ENCODE assay signal across 17 cellular contexts in the genomic region with DNA sequence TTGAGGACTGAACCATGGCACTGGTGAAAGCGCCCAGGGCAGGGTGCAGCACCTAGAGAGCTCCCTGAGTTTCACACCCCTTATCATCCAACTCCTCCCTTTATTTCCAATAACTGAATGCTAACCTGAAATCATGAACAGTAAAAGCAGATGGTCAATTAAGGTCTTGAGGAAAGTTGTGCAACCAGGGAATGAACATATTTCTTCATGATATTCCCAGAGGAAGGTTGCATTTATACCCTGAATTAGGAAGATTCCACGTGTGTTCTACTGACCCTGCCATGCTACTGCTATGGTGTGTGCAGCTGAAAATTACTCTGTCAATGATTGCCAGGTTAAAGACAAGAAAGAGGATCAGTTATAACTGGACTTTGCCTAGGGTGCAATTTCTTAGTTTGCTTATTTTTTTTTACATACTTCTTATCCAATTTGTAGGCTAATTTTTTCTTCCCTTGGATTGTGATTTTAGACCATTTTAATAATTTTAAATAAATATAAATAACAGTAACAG.
DNase-seq lines count a peak whose midpoint lies in the region; ATAC-seq, FAIRE-seq and TF ChIP-seq lines count a peak whose summit lies in the region.
"Had no signal": no experiment of that assay in that cellular context is flagged by ENCODE, and none has a peak within 500 bp of the region (broad histone marks: within the 10 kb centered on the region; RNA-seq: fewer than 3 reads in every experiment).

No MANE protein-coding gene starts in this region.

- DNase-seq in HepG2 (ENCODE audit: low spot score) (no peak), right lobe of liver (no peak), fibroblast of peridontal ligament (ENCODE audit: extremely low read depth) (peak; percentile 33), H4 (ENCODE audit: low spot score) (no peak), NCI-H446 treated with DMSO at 0.1 percent for 48 hours (lab: John Stamatoyannopoulos, UW) (no peak)
- DNase-seq: AML-193; Caco-2; CD8-positive, alpha-beta memory T cell; DND-41; GDM1 had no signal

- no peak overlapping the region for H2AFZ ChIP-seq in HepG2 (ENCODE audit: low read length)

- CTCF ChIA-PET in HepG2 (lab: Yijun Ruan, JAX; ENCODE audit: low intra/inter-chr PET ratio, low total read pairs): no interaction called here

- no peak overlapping the region for H3K4me3 ChIP-seq in HepG2 (replicated peaks in 1 of 3; ENCODE audit: insufficient read depth in 1 of 3, low read depth in 2 of 3, low read length in 3 of 3)
- no peak overlapping the region for H3K4me3 ChIP-seq in right lobe of liver
- H3K4me3 ChIP-seq: BLaER1 had no signal

- no peaks in the 10 kb centered on the region for H3K4me1 Mint-ChIP-seq in nephron
- H3K4me1 Mint-ChIP-seq: CD8-positive, alpha-beta memory T cell had no signal

- FAIRE-seq in HepG2 (lab: Jason Lieb, UNC): no peak
- FAIRE-seq: GM12892, H54 had no signal

- BruUV-seq in HepG2 (replicated peaks; lab: Mats Ljungman, UMichigan): no TSS peak

- H3K4me1 ChIP-seq in HepG2 (ENCODE audit: insufficient read depth, low read length) (no peaks in the 10 kb centered on the region), right lobe of liver (no peaks in the 10 kb centered on the region)
- H3K4me1 ChIP-seq: BLaER1 had no signal

- TF ChIP-seq EP300 in HepG2 (IDR thresholded peaks at IDR 0.05; ENCODE audit: low read depth in 2 of 2, low read length in 2 of 2) (no peak), HepG2 (CRISPR knock-in tag; IDR thresholded peaks at IDR 0.05; ENCODE audit: borderline replicate concordance) (no peak)

- H3K9me3 ChIP-seq in HepG2 (ENCODE audit: low read length) (peaks cover 22% of the 10 kb centered on the region; the same call in 1 of the 2 replicates), right lobe of liver (no peaks in the 10 kb centered on the region)
- H3K9me3 ChIP-seq: BLaER1, Caco-2 had no signal

- H3K27ac ChIP-seq in HepG2 (ENCODE audit: extremely low read length, insufficient read depth, low read length) (no peak overlapping the region), right lobe of liver (no peak overlapping the region)
- H3K27ac ChIP-seq: 22Rv1, BLaER1 had no signal

- H4K20me1 ChIP-seq in HepG2 (ENCODE audit: insufficient read depth, low read length): no peaks in the 10 kb centered on the region
- H4K20me1 ChIP-seq: BLaER1 had no signal

- peaks cover 54% of the 10 kb centered on the region for H3K36me3 Mint-ChIP-seq in nephron (ENCODE audit: low read depth)

- H3K9ac ChIP-seq in HepG2 (ENCODE audit: insufficient read depth, low read depth, low read length): no peak overlapping the region
- H3K9ac ChIP-seq: BLaER1 had no signal

- TF ChIP-seq RAD21 in HepG2 (CRISPR knock-in tag; IDR thresholded peaks at IDR 0.05): no peak

- H3K4me2 ChIP-seq in HepG2 (ENCODE audit: low read depth, low read length): no peak overlapping the region
- H3K4me2 ChIP-seq: BLaER1 had no signal

- H3K27me3 Mint-ChIP-seq in nephron (ENCODE audit: low read depth): no peaks in the 10 kb centered on the region
- H3K27me3 Mint-ChIP-seq: CD8-positive, alpha-beta memory T cell had no signal

- TF ChIP-seq CTCF in HepG2 (CRISPR knock-in tag; IDR thresholded peaks at IDR 0.05): no peak
- no peak for TF ChIP-seq CTCF in right lobe of liver (IDR thresholded peaks at IDR 0.05)
- TF ChIP-seq CTCF in nephron (IDR thresholded peaks at IDR 0.05; ENCODE audit: unreplicated experiment in 3 of 3): no peak

- H3K27me3 ChIP-seq in HepG2 (ENCODE audit: control insufficient read depth in 1 of 2, insufficient read depth in 2 of 2, low read length in 2 of 2) (no peaks in the 10 kb centered on the region), right lobe of liver (no peaks in the 10 kb centered on the region)
- H3K27me3 ChIP-seq: BLaER1 had no signal

- TF ChIP-seq POLR2A in HepG2 (IDR thresholded peaks at IDR 0.05; ENCODE audit: insufficient read depth in 1 of 2, low read depth in 2 of 2, low read length in 2 of 2) (no peak), right lobe of liver (IDR thresholded peaks at IDR 0.05) (no peak)

- 0% methylated on average over 2 of the region's 2 CpGs for WGBS in HepG2 (ENCODE audit: low lambda C conversion rate)
- 55% methylated on average over 2 of the region's 2 CpGs for WGBS in right lobe of liver (ENCODE audit: insufficient coverage, low coverage, low lambda C conversion rate, missing lambda C conversion rate)

- intact Hi-C loops in HepG2 (cut with micrococcal nuclease; ENCODE audit: unreplicated experiment): no loop called here
- intact Hi-C loops in right lobe of liver (cut with DNase I): no loop called here

- ATAC-seq in HepG2 (peak; percentile 35; the same call in 2 of the 3 replicates), right lobe of liver (no peak), HG03432 (IDR thresholded peaks at IDR 0.05; ENCODE audit: unreplicated experiment) (no peak)
- ATAC-seq: HCT116 had no signal

- in situ Hi-C loops in HepG2 (cut with HindIII; ENCODE audit: extremely low pct_ligation_motif_present, low pct_unique_long_range_greater_than_20kb): no loop called here

- H3K36me3 ChIP-seq in HepG2 (replicated peaks in 1 of 2; ENCODE audit: control insufficient read depth in 1 of 2, insufficient read depth in 2 of 2, low read length in 2 of 2) (no peaks in the 10 kb centered on the region), right lobe of liver (no peaks in the 10 kb centered on the region)
- H3K36me3 ChIP-seq: BLaER1 had no signal

- POLR2A ChIA-PET in HepG2 (lab: Yijun Ruan, JAX): no interaction called here

- no peaks in the 10 kb centered on the region for H3K79me2 ChIP-seq in HepG2 (ENCODE audit: insufficient read depth, low read length)

- H3K27ac Mint-ChIP-seq in nephron: peak overlapping the region in 2 of 3 experiments; percentile 46 to 66
- H3K27ac Mint-ChIP-seq: CD8-positive, alpha-beta memory T cell had no signal

- no peaks in the 10 kb centered on the region for H3K9me3 Mint-ChIP-seq in nephron

- H3K4me3 Mint-ChIP-seq in nephron: no peak overlapping the region
- H3K4me3 Mint-ChIP-seq: CD8-positive, alpha-beta memory T cell had no signal

TF ChIP-seq in HepG2, 621 proteins besides CTCF, POLR2A, EP300 and RAD21:
- no peak for TF ChIP-seq ZNF772 (CRISPR knock-in tag; IDR thresholded peaks at IDR 0.05)
- TF ChIP-seq, protein P1, sequence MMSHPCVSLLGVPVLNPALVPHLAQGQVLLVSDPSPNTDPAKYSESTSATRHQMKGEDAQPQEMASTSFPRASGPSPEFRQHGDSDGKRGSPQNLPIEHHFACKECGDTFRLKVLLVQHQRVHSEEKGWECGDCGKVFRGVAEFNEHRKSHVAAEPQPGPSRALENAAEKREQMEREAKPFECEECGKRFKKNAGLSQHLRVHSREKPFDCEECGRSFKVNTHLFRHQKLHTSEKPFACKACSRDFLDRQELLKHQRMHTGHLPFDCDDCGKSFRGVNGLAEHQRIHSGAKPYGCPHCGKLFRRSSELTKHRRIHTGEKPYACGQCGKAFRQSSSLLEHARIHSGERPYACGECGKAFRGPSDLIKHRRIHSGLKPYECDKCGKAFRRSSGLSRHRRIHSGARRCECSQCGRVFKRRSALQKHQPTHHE (CRISPR knock-in tag; IDR thresholded peaks at IDR 0.05; ENCODE audit: borderline replicate concordance): no peak
- no peak for TF ChIP-seq MIXL1 (CRISPR knock-in tag; IDR thresholded peaks at IDR 0.05)
- TF ChIP-seq, protein P2, sequence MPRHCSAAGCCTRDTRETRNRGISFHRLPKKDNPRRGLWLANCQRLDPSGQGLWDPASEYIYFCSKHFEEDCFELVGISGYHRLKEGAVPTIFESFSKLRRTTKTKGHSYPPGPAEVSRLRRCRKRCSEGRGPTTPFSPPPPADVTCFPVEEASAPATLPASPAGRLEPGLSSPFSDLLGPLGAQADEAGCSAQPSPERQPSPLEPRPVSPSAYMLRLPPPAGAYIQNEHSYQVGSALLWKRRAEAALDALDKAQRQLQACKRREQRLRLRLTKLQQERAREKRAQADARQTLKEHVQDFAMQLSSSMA (CRISPR knock-in tag; IDR thresholded peaks at IDR 0.05): no peak
- TF ChIP-seq ZNF20 (CRISPR knock-in tag; IDR thresholded peaks at IDR 0.05): no peak
- TF ChIP-seq HDAC6 (IDR thresholded peaks at IDR 0.05; ENCODE audit: low read depth, low read length): no peak
- TF ChIP-seq ZNF598 (CRISPR knock-in tag; IDR thresholded peaks at IDR 0.05; ENCODE audit: borderline replicate concordance): no peak
- no peak for TF ChIP-seq ZNF101 (CRISPR knock-in tag; IDR thresholded peaks at IDR 0.05; ENCODE audit: borderline replicate concordance, low read depth)
- no peak for TF ChIP-seq TP53 (CRISPR knock-in tag; conservative IDR thresholded peaks at IDR 0.05)
